28 cellular contexts compared by ENCODE assay signal in the genomic region with DNA sequence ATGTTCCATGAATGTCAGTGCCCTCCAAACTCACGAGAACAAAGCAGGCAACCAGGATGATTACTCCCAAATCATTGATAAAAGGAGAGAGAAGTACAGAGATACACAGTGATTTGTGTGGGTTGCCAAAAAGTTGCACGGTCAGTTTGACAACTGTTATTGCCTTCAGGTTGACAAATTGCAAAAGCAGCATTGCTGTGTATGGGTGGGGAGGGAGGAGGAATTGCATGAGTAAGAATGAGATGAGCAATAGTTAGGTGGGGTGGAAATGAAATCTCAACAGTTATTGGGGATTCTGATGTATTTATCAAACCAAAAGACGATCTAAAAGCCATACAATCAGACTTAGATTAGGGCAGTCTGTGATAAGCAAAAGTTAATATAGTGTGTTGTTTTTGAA.
DNase-seq lines count a peak whose midpoint lies in the region; ATAC-seq and TF ChIP-seq lines count a peak whose summit lies in the region.
"Had no signal": no experiment of that assay in that cellular context is flagged by ENCODE, and none has a peak within 500 bp of the region (broad histone marks: within the 10 kb centered on the region; RNA-seq: fewer than 3 reads in every experiment).

No MANE protein-coding gene starts in this region.

- peaks cover 2% of the 10 kb centered on the region for H3K27me3 Mint-ChIP-seq in neural progenitor cell (ENCODE audit: insufficient read depth, low read depth)
- H3K27me3 Mint-ChIP-seq: progenitor cell of endocrine pancreas had no signal

- intact Hi-C loops in PC-3 (cut with micrococcal nuclease) = no loop called here

- H3K36me3 ChIP-seq in PC-3 (ENCODE audit: low read depth, low read length) (no peaks in the 10 kb centered on the region), neural progenitor cell (no peaks in the 10 kb centered on the region)
- H3K36me3 ChIP-seq: BLaER1 treated with 17β-estradiol and CSF1 and Interleukin-3, amounts not matched to agents 10 nM and 100 nM; heart left ventricle; sigmoid colon; upper lobe of left lung had no signal

- H3K9me3 Mint-ChIP-seq in neural progenitor cell = no peaks in the 10 kb centered on the region
- H3K9me3 Mint-ChIP-seq: activated naive CD8-positive, alpha-beta T cell treated with anti-CD3 and anti-CD28 coated beads, Interleukin-2, amount 10 ng/mL, durations not matched to agents 7 days and 5 days; effector memory CD8-positive, alpha-beta T cell had no signal

- BruUV-seq in PC-3 (replicated peaks; lab: Mats Ljungman, UMichigan) = no TSS peak

- no peak overlapping the region; the same call in 1 of the 2 replicates for H2AFZ ChIP-seq in PC-3 (ENCODE audit: low read length)
- peak overlapping the region; percentile 76 for H2AFZ ChIP-seq in neural progenitor cell (replicated peaks)

- no peak overlapping the region for H3K4me3 Mint-ChIP-seq in neural progenitor cell
- H3K4me3 Mint-ChIP-seq: activated naive CD8-positive, alpha-beta T cell treated with anti-CD3 and anti-CD28 coated beads, Interleukin-2, amount 10 ng/mL, durations not matched to agents 7 days and 5 days; effector memory CD8-positive, alpha-beta T cell had no signal

- H3K79me2 ChIP-seq in PC-3 (ENCODE audit: low read length) (no peaks in the 10 kb centered on the region), neural progenitor cell (ENCODE audit: low read depth) (no peaks in the 10 kb centered on the region)

- no peak overlapping the region for H3K9ac ChIP-seq in PC-3 (ENCODE audit: low read length)
- no peak overlapping the region for H3K9ac ChIP-seq in neural progenitor cell
- H3K9ac ChIP-seq: BLaER1 treated with 17β-estradiol and CSF1 and Interleukin-3, amounts not matched to agents 10 nM and 100 nM had no signal

- H3F3A ChIP-seq in PC-3 (ENCODE audit: low read length, unreplicated experiment) = no peaks in the 10 kb centered on the region
- no peaks in the 10 kb centered on the region for H3F3A ChIP-seq in neural progenitor cell (ENCODE audit: low read depth)

- no peak overlapping the region for H3K27ac Mint-ChIP-seq in neural progenitor cell
- H3K27ac Mint-ChIP-seq: activated naive CD8-positive, alpha-beta T cell treated with anti-CD3 and anti-CD28 coated beads, Interleukin-2, amount 10 ng/mL, durations not matched to agents 7 days and 5 days; effector memory CD8-positive, alpha-beta T cell; progenitor cell of endocrine pancreas had no signal

- DNase-seq in AG10803 (ENCODE audit: low read depth) = peak; percentile 32
- peak; percentile 64 for DNase-seq in PC-3
- peak; percentile 2 for DNase-seq in epithelial cell of prostate (ENCODE audit: low read depth, low spot score)
- DNase-seq in neural progenitor cell (ENCODE audit: low spot score) = no peak
- no peak for DNase-seq in kidney tubule cell (ENCODE audit: low spot score)
- no peak for DNase-seq in SW 1271 (lab: John Stamatoyannopoulos, UW)
- no peak for DNase-seq in anterior cingulate cortex (lab: John Stamatoyannopoulos, UW)
- no peak for DNase-seq in DMS 273 (lab: John Stamatoyannopoulos, UW; ENCODE audit: unreplicated experiment)
- DNase-seq: activated CD4-positive, CD25-positive, alpha-beta regulatory T cell treated with anti-CD3 and anti-CD28 coated beads, Interleukin-2, amount 50 U/mL, for 72 hours; activated effector memory CD4-positive, alpha-beta T cell treated with anti-CD3 and anti-CD28 coated beads, Interleukin-2, amount 50 U/mL, for 16 hours; activated naive CD8-positive, alpha-beta T cell treated with anti-CD3 and anti-CD28 coated beads, Interleukin-2, amount 10 ng/mL, durations not matched to agents 7 days and 5 days; body of pancreas; Caco-2; DMS79 treated with DMSO at 0.1 percent for 48 hours; effector memory CD8-positive, alpha-beta T cell; heart left ventricle; kidney glomerular epithelial cell; NCI-H1105; NCI-H2029; NCI-H2227 treated with DMSO at 0.1 percent for 48 hours; NCI-H69; sigmoid colon; T1000; upper lobe of left lung had no signal

- H3K4me1 ChIP-seq in PC-3 (ENCODE audit: insufficient read depth, low read length) (peaks cover 12% of the 10 kb centered on the region; the same call in 1 of the 2 replicates), neural progenitor cell (no peaks in the 10 kb centered on the region)
- H3K4me1 ChIP-seq: A549; BLaER1 treated with 17β-estradiol and CSF1 and Interleukin-3, amounts not matched to agents 10 nM and 100 nM; body of pancreas; Caco-2; sigmoid colon; upper lobe of left lung had no signal

- H3K4me2 ChIP-seq in PC-3 (ENCODE audit: low read length) (peak overlapping the region; percentile 41; the same call in 1 of the 2 replicates), neural progenitor cell (no peak overlapping the region)
- H3K4me2 ChIP-seq: A549; BLaER1 treated with 17β-estradiol and CSF1 and Interleukin-3, amounts not matched to agents 10 nM and 100 nM had no signal

- no peaks in the 10 kb centered on the region for H3K9me3 ChIP-seq in PC-3 (ENCODE audit: low read length)
- no peaks in the 10 kb centered on the region for H3K9me3 ChIP-seq in neural progenitor cell (ENCODE audit: low read depth)
- H3K9me3 ChIP-seq: A549; BLaER1 treated with 17β-estradiol and CSF1 and Interleukin-3, amounts not matched to agents 10 nM and 100 nM; body of pancreas; Caco-2; heart left ventricle; sigmoid colon; upper lobe of left lung had no signal

- no peaks in the 10 kb centered on the region for H3K36me3 Mint-ChIP-seq in neural progenitor cell
- H3K36me3 Mint-ChIP-seq: activated naive CD8-positive, alpha-beta T cell treated with anti-CD3 and anti-CD28 coated beads, Interleukin-2, amount 10 ng/mL, durations not matched to agents 7 days and 5 days had no signal

- POLR2A ChIA-PET in PC-3 (lab: Charles Lee; ENCODE audit: unreplicated experiment) = no interaction called here

- CTCF ChIA-PET in PC-3 (lab: Charles Lee) = no interaction called here

- H3K27me3 ChIP-seq in PC-3 (ENCODE audit: low read length) (no peaks in the 10 kb centered on the region), neural progenitor cell (no peaks in the 10 kb centered on the region)
- H3K27me3 ChIP-seq: BLaER1 treated with 17β-estradiol and CSF1 and Interleukin-3, amounts not matched to agents 10 nM and 100 nM; body of pancreas; heart left ventricle; sigmoid colon; upper lobe of left lung had no signal

- TF ChIP-seq CTCF in AG10803 (conservative IDR thresholded peaks at IDR 0.05; ENCODE audit: low read length) (no peak), PC-3 (conservative IDR thresholded peaks at IDR 0.05; ENCODE audit: low read depth, low read length) (no peak), neural progenitor cell (IDR thresholded peaks at IDR 0.05) (no peak)

- H4K20me1 ChIP-seq in PC-3 (ENCODE audit: low read length) = no peaks in the 10 kb centered on the region
- no peaks in the 10 kb centered on the region for H4K20me1 ChIP-seq in neural progenitor cell (ENCODE audit: low read depth)
- H4K20me1 ChIP-seq: BLaER1 treated with 17β-estradiol and CSF1 and Interleukin-3, amounts not matched to agents 10 nM and 100 nM had no signal

- no peak overlapping the region for H3K27ac ChIP-seq in PC-3 (ENCODE audit: low read length)
- no peak overlapping the region for H3K27ac ChIP-seq in epithelial cell of prostate
- H3K27ac ChIP-seq in neural progenitor cell = no peak overlapping the region
- H3K27ac ChIP-seq: A549; BLaER1 treated with 17β-estradiol and CSF1 and Interleukin-3, amounts not matched to agents 10 nM and 100 nM; body of pancreas; heart left ventricle; upper lobe of left lung had no signal

- H3K4me3 ChIP-seq in AG10803 (ENCODE audit: low read length) (no peak overlapping the region), PC-3 (ENCODE audit: low read length) (no peak overlapping the region), neural progenitor cell (no peak overlapping the region)
- H3K4me3 ChIP-seq: A549; BLaER1 treated with 17β-estradiol and CSF1 and Interleukin-3, amounts not matched to agents 10 nM and 100 nM; body of pancreas; heart left ventricle; lung; sigmoid colon; upper lobe of left lung had no signal

- peaks cover 14% of the 10 kb centered on the region for H3K4me1 Mint-ChIP-seq in neural progenitor cell
- H3K4me1 Mint-ChIP-seq: activated naive CD8-positive, alpha-beta T cell treated with anti-CD3 and anti-CD28 coated beads, Interleukin-2, amount 10 ng/mL, durations not matched to agents 7 days and 5 days had no signal

- no peaks in the 10 kb centered on the region for H3K9me2 ChIP-seq in PC-3 (replicated peaks; ENCODE audit: low read length)

- ATAC-seq in PC-3 = no peak; the same call in 1 of the 2 replicates
- ATAC-seq: A549; body of pancreas; effector memory CD8-positive, alpha-beta T cell; heart left ventricle had no signal

Comparison
In these comparisons a context has a peak if more than half of its experiments do, and no peak if none do; other contexts are left out.
1. DNase-seq: peak in AG10803 (single experiment), PC-3 (single experiment) and epithelial cell of prostate (single experiment); none in neural progenitor cell (single experiment), kidney tubule cell (single experiment), SW 1271 (0 of 2), anterior cingulate cortex (0 of 58) and DMS 273 (single experiment).